Comparison of ENCODE assay signal across 8 cellular contexts in genomic region chr5:10424124-10424731, GRCh38. TPM values are rescaled to one million over a fixed set of nuclear protein-coding genes. Genes with fewer than 3 reads are reported as not detected.
DNase-seq lines count a peak whose midpoint lies in the region; ATAC-seq and TF ChIP-seq lines count a peak whose summit lies in the region.

No MANE protein-coding gene starts in this region.

- H3K9me3 ChIP-seq in aorta (ENCODE audit: control insufficient read depth, low read length): no peaks in the 10 kb centered on the region

- H3K4me1 Mint-ChIP-seq in endothelial cell (ENCODE audit: unreplicated experiment): peaks cover 32% of the 10 kb centered on the region
- peaks cover 24 to 42% (median 31%) of the 10 kb centered on the region in 4 donors for H3K4me1 Mint-ChIP-seq in naive thymus-derived CD8-positive, alpha-beta T cell
- peaks cover 19% of the 10 kb centered on the region for H3K4me1 Mint-ChIP-seq in activated T-helper 2 cell treated with anti-CD3 and anti-CD28 coated beads, Interferon-gamma antibody, Interleukin-2, Interleukin-4, amounts not matched to agents 10 μg/mL and 5 μg/mL and 100 μg/mL, durations not matched to agents 14 hours and 24 hours and 36 hours (ENCODE audit: low read depth)

- WGBS in aorta, 2 donors: 63 to 64% methylated on average over 6 of the region's 6 CpGs

- H3K36me3 Mint-ChIP-seq in endothelial cell (ENCODE audit: low read depth, unreplicated experiment): peaks cover 21% of the 10 kb centered on the region
- peaks cover 0 to 90% (median 12%) of the 10 kb centered on the region in 3 donors for H3K36me3 Mint-ChIP-seq in naive thymus-derived CD8-positive, alpha-beta T cell
- peaks cover 75% of the 10 kb centered on the region for H3K36me3 Mint-ChIP-seq in activated T-helper 2 cell treated with anti-CD3 and anti-CD28 coated beads, Interferon-gamma antibody, Interleukin-2, Interleukin-4, amounts not matched to agents 10 μg/mL and 5 μg/mL and 100 μg/mL, durations not matched to agents 14 hours and 24 hours and 36 hours (ENCODE audit: low read depth)

- no peak overlapping the region for H3K4me3 ChIP-seq in aorta (ENCODE audit: low read length in 2 of 2)

- no peak overlapping the region for H3K27ac ChIP-seq in aorta (ENCODE audit: low read depth in 1 of 2, low read length in 2 of 2)

- POLR2A ChIA-PET in naive thymus-derived CD8-positive, alpha-beta T cell (lab: Charles Lee): no interaction called here

- H3K27ac Mint-ChIP-seq in endothelial cell (ENCODE audit: unreplicated experiment): no peak overlapping the region
- peak overlapping the region in 4 of 10 donors; percentile 3 to 38 (median 10) for H3K27ac Mint-ChIP-seq in naive thymus-derived CD8-positive, alpha-beta T cell
- no peak overlapping the region for H3K27ac Mint-ChIP-seq in activated T-helper 2 cell treated with anti-CD3 and anti-CD28 coated beads, Interferon-gamma antibody, Interleukin-2, Interleukin-4, amounts not matched to agents 10 μg/mL and 5 μg/mL and 100 μg/mL, durations not matched to agents 14 hours and 24 hours and 36 hours

- intact Hi-C loops in activated T-helper 2 cell treated with anti-CD3 and anti-CD28 coated beads, Interferon-gamma antibody, Interleukin-2, Interleukin-4, amounts not matched to agents 10 μg/mL and 5 μg/mL and 100 μg/mL, durations not matched to agents 14 hours and 24 hours and 36 hours (cut with micrococcal nuclease): loop anchor here (5.0 kb wide), 1 partner anchor 67 kb away; no protein-coding TSS in a partner anchor
- intact Hi-C loops in aorta (cut with DNase I): loop anchor here in 1 of 2 donors (5.0 kb wide), 1 partner anchor 137 kb away; no protein-coding TSS in a partner anchor

- TF ChIP-seq CTCF in endothelial cell (IDR thresholded peaks at IDR 0.05; ENCODE audit: unreplicated experiment): no peak

- H3K4me3 Mint-ChIP-seq in endothelial cell (ENCODE audit: unreplicated experiment): no peak overlapping the region
- H3K4me3 Mint-ChIP-seq in naive thymus-derived CD8-positive, alpha-beta T cell: no peak overlapping the region
- H3K4me3 Mint-ChIP-seq in activated T-helper 2 cell treated with anti-CD3 and anti-CD28 coated beads, Interferon-gamma antibody, Interleukin-2, Interleukin-4, amounts not matched to agents 10 μg/mL and 5 μg/mL and 100 μg/mL, durations not matched to agents 14 hours and 24 hours and 36 hours (ENCODE audit: low read depth): no peak overlapping the region

- H3K27me3 ChIP-seq in aorta (ENCODE audit: control insufficient read depth in 1 of 2, insufficient read depth in 2 of 2, low read length in 1 of 2): no peaks in the 10 kb centered on the region

- H3K36me3 ChIP-seq in aorta (ENCODE audit: control insufficient read depth in 1 of 2, insufficient read depth in 2 of 2, low read length in 1 of 2): peaks cover 7 to 24% of the 10 kb centered on the region in 2 donors

- DNase-seq in DMS79 treated with DMSO at 0.1 percent for 48 hours (lab: John Stamatoyannopoulos, UW) (peak; percentile 19), DMS79 (lab: John Stamatoyannopoulos, UW) (no peak), NOMO-1 treated with dmso at 0.1 percent for 144 hours (lab: John Stamatoyannopoulos, UW; ENCODE audit: unreplicated experiment) (peak; percentile 80), endothelial cell (ENCODE audit: low spot score) (peak; percentile 28), aorta (no peak)
- peak in 4 of 10 donors; percentile 18 to 31 (median 26) for DNase-seq in naive thymus-derived CD8-positive, alpha-beta T cell
- DNase-seq in activated T-helper 2 cell treated with anti-CD3 and anti-CD28 coated beads, Interferon-gamma antibody, Interleukin-2, Interleukin-4, amounts not matched to agents 10 μg/mL and 5 μg/mL and 100 μg/mL, durations not matched to agents 14 hours and 24 hours and 36 hours (ENCODE audit: low spot score): no peak

- H3K27me3 Mint-ChIP-seq in endothelial cell (ENCODE audit: unreplicated experiment): no peaks in the 10 kb centered on the region
- no peaks in the 10 kb centered on the region for H3K27me3 Mint-ChIP-seq in naive thymus-derived CD8-positive, alpha-beta T cell
- H3K27me3 Mint-ChIP-seq in activated T-helper 2 cell treated with anti-CD3 and anti-CD28 coated beads, Interferon-gamma antibody, Interleukin-2, Interleukin-4, amounts not matched to agents 10 μg/mL and 5 μg/mL and 100 μg/mL, durations not matched to agents 14 hours and 24 hours and 36 hours (ENCODE audit: low read depth): no peaks in the 10 kb centered on the region

- peaks cover 0 to 3% of the 10 kb centered on the region in 2 donors for H3K4me1 ChIP-seq in aorta (ENCODE audit: control insufficient read depth in 1 of 2, insufficient read depth in 2 of 2, low read length in 2 of 2)

- ATAC-seq in HG02759 (IDR thresholded peaks at IDR 0.05; ENCODE audit: unreplicated experiment): peak; percentile 52
- peak; percentile 57 to 66 for ATAC-seq in naive thymus-derived CD8-positive, alpha-beta T cell
- no peak for ATAC-seq in aorta (ENCODE audit: low FRiP score)

- H3K9me3 Mint-ChIP-seq in endothelial cell (ENCODE audit: unreplicated experiment): no peaks in the 10 kb centered on the region
- H3K9me3 Mint-ChIP-seq in naive thymus-derived CD8-positive, alpha-beta T cell: no peaks in the 10 kb centered on the region
- no peaks in the 10 kb centered on the region for H3K9me3 Mint-ChIP-seq in activated T-helper 2 cell treated with anti-CD3 and anti-CD28 coated beads, Interferon-gamma antibody, Interleukin-2, Interleukin-4, amounts not matched to agents 10 μg/mL and 5 μg/mL and 100 μg/mL, durations not matched to agents 14 hours and 24 hours and 36 hours

RNA-seq across cellular contexts. Expression of gene ROPN1L, which starts 17.5 kb away (rescaled TPM):
- total RNA-seq in endothelial cell (ENCODE audit: unreplicated experiment) (4.0 TPM), aorta (under 1 TPM in 1 of 2 donors, not detected in 1; 0.68 TPM)
- under 1 TPM in 1 of 2 experiments, not detected in 1; 0.57 TPM for total RNA-seq in naive thymus-derived CD8-positive, alpha-beta T cell
- polyA plus RNA-seq in naive thymus-derived CD8-positive, alpha-beta T cell: 1 to 10 TPM; 1.0 to 1.7 (median 1.6) TPM
- total RNA-seq in activated T-helper 2 cell treated with anti-CD3 and anti-CD28 coated beads, Interferon-gamma antibody, Interleukin-2, Interleukin-4, amounts not matched to agents 10 μg/mL and 5 μg/mL and 100 μg/mL, durations not matched to agents 14 hours and 24 hours and 36 hours: 0.16 and 0.55 TPM in 2 replicates
- polyA plus RNA-seq in aorta: under 1 TPM in 1 of 2 donors, not detected in 1; 0.88 TPM

Comparison
In these comparisons a context has a peak if more than half of its experiments do, and no peak if none do; other contexts are left out.
1. DNase-seq: peak in DMS79 treated with DMSO at 0.1 percent for 48 hours (single experiment), NOMO-1 treated with dmso at 0.1 percent for 144 hours (single experiment) and endothelial cell (single experiment); none in DMS79 (single experiment), activated T-helper 2 cell treated with anti-CD3 and anti-CD28 coated beads, Interferon-gamma antibody, Interleukin-2, Interleukin-4, amounts not matched to agents 10 μg/mL and 5 μg/mL and 100 μg/mL, durations not matched to agents 14 hours and 24 hours and 36 hours (single experiment) and aorta (0 of 2).